18 cellular contexts compared by ENCODE assay signal in the genomic region with DNA sequence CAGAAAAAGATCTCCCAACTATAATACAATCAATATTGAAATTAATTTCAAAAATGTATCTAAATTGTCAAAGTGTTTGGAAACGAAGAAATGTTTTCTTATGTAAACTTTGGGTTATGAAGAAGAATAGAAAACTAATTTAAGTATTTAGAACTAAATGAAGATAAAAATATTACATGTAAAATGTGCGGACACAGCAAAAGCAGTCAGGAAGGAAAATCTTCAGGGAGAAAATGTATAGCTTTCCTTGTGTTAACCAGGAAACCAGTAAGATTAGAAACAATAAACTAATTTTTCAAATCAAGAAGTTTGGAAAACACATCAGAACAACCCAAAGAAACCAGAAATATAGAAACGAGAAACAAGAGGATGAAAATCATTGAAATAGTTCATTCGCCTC.
DNase-seq lines count a peak whose midpoint lies in the region; ATAC-seq, FAIRE-seq and TF ChIP-seq lines count a peak whose summit lies in the region.
"Had no signal": no experiment of that assay in that cellular context is flagged by ENCODE, and none has a peak within 500 bp of the region (broad histone marks: within the 10 kb centered on the region; RNA-seq: fewer than 3 reads in every experiment).

No MANE protein-coding gene starts in this region.

- CTCF ChIA-PET in A549 (lab: Yijun Ruan, JAX) (no interaction called here), OCI-LY7 (lab: Charles Lee; ENCODE audit: unreplicated experiment) (interaction anchor here (0.6 kb wide), 1 partner anchor 258 kb away, joined by 3 read pairs; no protein-coding TSS in a partner anchor)

- WGBS in A549 (ENCODE audit: missing lambda C conversion rate) = 7% methylated on average over 4 of the region's 4 CpGs
- WGBS in right cardiac atrium = 47% methylated on average over 4 of the region's 4 CpGs

- ATAC-seq in A549 (no peak), GM21528 (IDR thresholded peaks at IDR 0.05; ENCODE audit: low FRiP score, unreplicated experiment) (no peak), right cardiac atrium (no peak)
- ATAC-seq: GM23338, HCT116 had no signal

- H3K27me3 ChIP-seq in Karpas-422 (ENCODE audit: low read length) = no peaks in the 10 kb centered on the region
- no peaks in the 10 kb centered on the region for H3K27me3 ChIP-seq in osteoblast (ENCODE audit: insufficient read depth, low read length)
- no peaks in the 10 kb centered on the region for H3K27me3 ChIP-seq in right cardiac atrium (ENCODE audit: control insufficient read depth, insufficient read depth)

- H3K9me3 ChIP-seq in A549 (no peaks in the 10 kb centered on the region), Karpas-422 (ENCODE audit: low read length) (no peaks in the 10 kb centered on the region), OCI-LY7 (ENCODE audit: low read length) (peaks cover 34% of the 10 kb centered on the region), osteoblast (ENCODE audit: low read depth, low read length) (peaks cover 4% of the 10 kb centered on the region), right cardiac atrium (ENCODE audit: control insufficient read depth, low read length) (no peaks in the 10 kb centered on the region)

- H3K9me2 ChIP-seq in Karpas-422 (replicated peaks; ENCODE audit: insufficient read depth, low read length) = no peaks in the 10 kb centered on the region
- no peaks in the 10 kb centered on the region for H3K9me2 ChIP-seq in OCI-LY7 (ENCODE audit: insufficient read depth, low read length)

- FAIRE-seq in A549 (lab: Jason Lieb, UNC) = no peak
- FAIRE-seq: GM12892 had no signal

- H3K4me2 ChIP-seq in A549 (no peak overlapping the region), Karpas-422 (ENCODE audit: low read depth, low read length, poor library complexity, severe bottlenecking) (peak overlapping the region; percentile 78), OCI-LY7 (ENCODE audit: low read length) (peak overlapping the region; percentile 68), osteoblast (ENCODE audit: insufficient read depth, low read length) (no peak overlapping the region)
- H3K4me2 ChIP-seq: GM23338 had no signal

- DNase-seq in A549 (ENCODE audit: low read depth in 1 of 2, low spot score in 1 of 2) (no peak), Karpas-422 (no peak), OCI-LY7 (ENCODE audit: low spot score) (no peak), osteoblast (ENCODE audit: insufficient read length, low spot score, missing footprints) (peak; percentile 46), NCI-H1417 (lab: John Stamatoyannopoulos, UW) (no peak), right cardiac atrium (no peak)
- DNase-seq: 8988T; C1 segment of cervical spinal cord; Calu3; CD4-positive, alpha-beta memory T cell; COR-L47; DMS53; DMS79 treated with DMSO at 0.1 percent for 48 hours; H9 had no signal

- H2AFZ ChIP-seq in Karpas-422 (ENCODE audit: low read length) = no peak overlapping the region
- H2AFZ ChIP-seq in OCI-LY7 (ENCODE audit: low read length) = peak overlapping the region; percentile 50; the same call in 1 of the 2 replicates
- no peak overlapping the region for H2AFZ ChIP-seq in osteoblast (ENCODE audit: low read length)
- H2AFZ ChIP-seq: GM23338 had no signal

- intact Hi-C loops in OCI-LY7 (cut with micrococcal nuclease; ENCODE audit: unreplicated experiment) (no loop called here), right cardiac atrium (cut with DNase I) (no loop called here)

- H3K4me1 ChIP-seq in A549 (no peaks in the 10 kb centered on the region), Karpas-422 (ENCODE audit: low read length) (peaks cover 38% of the 10 kb centered on the region), OCI-LY7 (ENCODE audit: insufficient read depth, low read length, poor library complexity, severe bottlenecking) (peaks cover 50% of the 10 kb centered on the region), osteoblast (ENCODE audit: insufficient read depth, low read length) (no peaks in the 10 kb centered on the region), right cardiac atrium (ENCODE audit: control insufficient read depth, insufficient read depth, low read length) (no peaks in the 10 kb centered on the region)

- H3K27ac ChIP-seq in A549 (no peak overlapping the region), Karpas-422 (ENCODE audit: low read length) (peak overlapping the region; percentile 46; the same call in 1 of the 2 replicates), OCI-LY7 (ENCODE audit: low read depth, low read length, poor library complexity, severe bottlenecking) (peak overlapping the region; percentile 93), osteoblast (ENCODE audit: low read depth, low read length) (no peak overlapping the region), right cardiac atrium (ENCODE audit: low read length) (no peak overlapping the region)

- H3K79me2 ChIP-seq in Karpas-422 (ENCODE audit: low read length) (no peaks in the 10 kb centered on the region), OCI-LY7 (ENCODE audit: insufficient read depth, low read depth, low read length) (no peaks in the 10 kb centered on the region), osteoblast (ENCODE audit: insufficient read depth, low read length) (no peaks in the 10 kb centered on the region)

- BruUV-seq in OCI-LY7 (replicated peaks; lab: Mats Ljungman, UMichigan) = no TSS peak

- H4K20me1 ChIP-seq in Karpas-422 (ENCODE audit: insufficient read depth, low read depth, low read length) (no peaks in the 10 kb centered on the region), OCI-LY7 (ENCODE audit: insufficient read depth, low read length) (no peaks in the 10 kb centered on the region), osteoblast (ENCODE audit: insufficient read depth, low read length) (no peaks in the 10 kb centered on the region)

- H3K4me3 ChIP-seq in A549 = no peak overlapping the region
- H3K4me3 ChIP-seq in Karpas-422 (ENCODE audit: low read length) = peak overlapping the region; percentile 52
- H3K4me3 ChIP-seq in OCI-LY7 (ENCODE audit: low read depth, low read length, poor library complexity, severe bottlenecking) = peak overlapping the region; percentile 49
- no peak overlapping the region for H3K4me3 ChIP-seq in osteoblast (ENCODE audit: insufficient read depth, low read length)
- H3K4me3 ChIP-seq in right cardiac atrium (ENCODE audit: low read length) = no peak overlapping the region
- H3K4me3 ChIP-seq: GM23338 had no signal

- H3K9ac ChIP-seq in Karpas-422 (ENCODE audit: low read length) = peak overlapping the region; percentile 38; the same call in 1 of the 2 replicates

- TF ChIP-seq EP300 in A549 (IDR thresholded peaks at IDR 0.05) = no peak

- POLR2A ChIA-PET in A549 (lab: Yijun Ruan, JAX) = no interaction called here
- POLR2A ChIA-PET in OCI-LY7 (lab: Charles Lee) = interaction anchor here (1.2 to 2.4 kb wide), 2 partner anchors 9 to 19 kb away, joined by 7 to 15 read pairs; no protein-coding TSS in a partner anchor

- no peak for TF ChIP-seq POLR2A in A549 (IDR thresholded peaks at IDR 0.05; ENCODE audit: low read length)

- no peaks in the 10 kb centered on the region for H3K36me3 ChIP-seq in Karpas-422 (ENCODE audit: insufficient read depth, low read length)
- H3K36me3 ChIP-seq in OCI-LY7 (ENCODE audit: insufficient read depth, low read length) = peaks cover 13% of the 10 kb centered on the region
- H3K36me3 ChIP-seq in osteoblast (ENCODE audit: insufficient read depth, low read length) = no peaks in the 10 kb centered on the region

- no peak for TF ChIP-seq RAD21 in A549 (conservative IDR thresholded peaks at IDR 0.05 in 1 of 2, IDR thresholded peaks at IDR 0.05 in 1 of 2)

- TF ChIP-seq CTCF in A549 (IDR thresholded peaks at IDR 0.05) = no peak
- no peak for TF ChIP-seq CTCF in OCI-LY7 (conservative IDR thresholded peaks at IDR 0.05; ENCODE audit: low read length)
- no peak for TF ChIP-seq CTCF in osteoblast (IDR thresholded peaks at IDR 0.05; ENCODE audit: extremely low read depth, low read depth, low read length)

TF ChIP-seq in A549, 52 proteins besides CTCF, POLR2A, EP300 and RAD21:
- TF ChIP-seq HOXA7 (CRISPR knock-in tag; IDR thresholded peaks at IDR 0.05) (no peak), MAFK (IDR thresholded peaks at IDR 0.05; ENCODE audit: partially characterized antibody) (peak; percentile 43)

Comparison
In these comparisons a context has a peak if more than half of its experiments do, and no peak if none do; other contexts are left out.
1. H3K27ac ChIP-seq: peak in Karpas-422 (single experiment) and OCI-LY7 (single experiment); none in A549 (0 of 2), osteoblast (single experiment) and right cardiac atrium (single experiment).
2. H3K4me2 ChIP-seq: peak in Karpas-422 (single experiment) and OCI-LY7 (single experiment); none in A549 (single experiment) and osteoblast (single experiment).
3. H3K4me3 ChIP-seq: peak in Karpas-422 (single experiment) and OCI-LY7 (single experiment); none in A549 (single experiment), osteoblast (single experiment) and right cardiac atrium (single experiment).